Comparison of ENCODE assay signal across 8 cellular contexts in genomic region chr9:125189361-125190289, GRCh38. TPM values are rescaled to one million over a fixed set of nuclear protein-coding genes. Genes with fewer than 3 reads are reported as not detected.
A peak's percentile ranks its signal among the peaks of the same experiment; 100 is the strongest.
DNase-seq lines count a peak whose midpoint lies in the region; ATAC-seq lines count a peak whose summit lies in the region.

Gene PPP6C, minus strand, starts transcription at chr9:125189803. Its CDS starts 85 bp downstream, at chr9:125189718.

- CTCF ChIA-PET in activated CD8-positive, alpha-beta memory T cell treated with anti-CD3 and anti-CD28 coated beads for 36 hours (lab: Charles Lee) = interaction anchor here (1.7 kb wide), 1 partner anchor 10 kb away, joined by 10 read pairs; no protein-coding TSS in a partner anchor

- peak within 1 kb of the TSS; percentile 96 for H3K27ac ChIP-seq in effector memory CD4-positive, alpha-beta T cell (ENCODE audit: insufficient read depth, low read length, poor library complexity, severe bottlenecking)

- H3K4me3 ChIP-seq in effector memory CD4-positive, alpha-beta T cell (ENCODE audit: insufficient read depth, low read depth, low read length, poor library complexity, severe bottlenecking) = peak within 1 kb of the TSS; percentile 99

- no peaks in the 10 kb centered on the region for H3K27me3 ChIP-seq in effector memory CD4-positive, alpha-beta T cell (replicated peaks; ENCODE audit: control insufficient read depth, insufficient read depth, low read length, poor library complexity, severe bottlenecking)

- H3K36me3 Mint-ChIP-seq in memory B cell = no peaks in the 10 kb centered on the region

- H3K27ac Mint-ChIP-seq in memory B cell = peak within 1 kb of the TSS; percentile 80

- ATAC-seq in GM19468 (IDR thresholded peaks at IDR 0.05; ENCODE audit: extremely low read depth, unreplicated experiment) (peak; percentile 95), memory B cell (ENCODE audit: low read depth) (peak; percentile 93)

- H3K4me1 ChIP-seq in effector memory CD4-positive, alpha-beta T cell (ENCODE audit: control insufficient read depth, insufficient read depth, low read length, poor library complexity, severe bottlenecking) = peaks cover 38% of the 10 kb centered on the region

- peaks cover 14% of the 10 kb centered on the region for H3K4me1 Mint-ChIP-seq in memory B cell

- H3K27me3 Mint-ChIP-seq in memory B cell = no peaks in the 10 kb centered on the region

- no peaks in the 10 kb centered on the region for H3K9me3 ChIP-seq in effector memory CD4-positive, alpha-beta T cell (ENCODE audit: control insufficient read depth, low read length)

- H3K9me3 Mint-ChIP-seq in memory B cell = no peaks in the 10 kb centered on the region

- DNase-seq in COLO668 (lab: John Stamatoyannopoulos, UW; ENCODE audit: unreplicated experiment) (peak; percentile 97), HS-5 (ENCODE audit: low read depth) (peak; percentile 68), memory B cell (ENCODE audit: low spot score in 2 of 2) (peak; percentile 95 to 98)
- peak; percentile 92 for DNase-seq in NK-92 treated with Interleukin-12 subunit alpha and Interleukin-12 subunit beta, amount 100 ng/mL, for 24 hours (lab: John Stamatoyannopoulos, UW)
- DNase-seq in effector memory CD4-positive, alpha-beta T cell = peak; percentile 92 to 95 (median 95)
- peak; percentile 94 for DNase-seq in stimulated activated CD8-positive, alpha-beta memory T cell treated with anti-CD3 and anti-CD28 coated beads, Interleukin-12 subunit alpha, Interleukin-12 subunit beta, amount 100 ng/mL, for 24 hours (ENCODE audit: extremely low read depth)

- POLR2A ChIA-PET in activated CD8-positive, alpha-beta memory T cell treated with anti-CD3 and anti-CD28 coated beads for 36 hours (lab: Charles Lee) = interaction anchor here (0.5 to 1.2 kb wide), 5 partner anchors 10 to 319 kb away, joined by 3 to 7 read pairs (median 4); partner anchors contain the start of genes GAPVD1, HSPA5 and RABEPK

- peak within 1 kb of the TSS; percentile 94 for H3K4me3 Mint-ChIP-seq in memory B cell

- no peaks in the 10 kb centered on the region for H3K36me3 ChIP-seq in effector memory CD4-positive, alpha-beta T cell (ENCODE audit: control insufficient read depth, insufficient read depth, low read length)

RNA-seq across cellular contexts. Expression of gene PPP6C, which starts in this region (rescaled TPM):
- 10 to 100 TPM; 45.1 to 51.5 TPM for total RNA-seq in activated CD8-positive, alpha-beta memory T cell treated with anti-CD3 and anti-CD28 coated beads for 36 hours

Comparison
In these comparisons a context has a peak if more than half of its experiments do, and no peak if none do; other contexts are left out.
1. Peak in every context shown above with its lines: DNase-seq, ATAC-seq, H3K4me3 ChIP-seq and H3K27ac ChIP-seq.